Comparison of ENCODE assay signal across 8 cellular contexts in genomic region chr3:12484198-12484982, GRCh38. TPM values are rescaled to one million over a fixed set of nuclear protein-coding genes. Genes with fewer than 3 reads are reported as not detected.
DNase-seq lines count a peak whose midpoint lies in the region; ATAC-seq and TF ChIP-seq lines count a peak whose summit lies in the region.

TSEN2 (plus strand) TSS chr3:12484480; CDS start chr3:12489801, 5,321 bp downstream.

- H3K36me3 ChIP-seq in mucosa of descending colon (ENCODE audit: low read depth): no peaks in the 10 kb centered on the region

- peak; percentile 89 for ATAC-seq in GM21576 (IDR thresholded peaks at IDR 0.05; ENCODE audit: unreplicated experiment)
- ATAC-seq in mucosa of descending colon: peak; percentile 86

- H3K9me3 ChIP-seq in mucosa of descending colon: no peaks in the 10 kb centered on the region

- peak within 1 kb of the TSS; percentile 33 for H3K4me3 ChIP-seq in mucosa of descending colon

- intact Hi-C loops in mucosa of descending colon (cut with DNase I, micrococcal nuclease): loop anchor here in 1 of 2 donors (5.0 to 10.0 kb wide), 3 partner anchors 60 to 347 kb away; partner anchors contain the start of genes MKRN2OS and PPARG

- DNase-seq in DMS53 (lab: John Stamatoyannopoulos, UW): peak; percentile 88
- DNase-seq in OCI-M1 (lab: John Stamatoyannopoulos, UW): peak; percentile 98
- peak; percentile 93 for DNase-seq in activated T-cell treated with anti-CD3 and anti-CD28 coated beads for 24 hours (ENCODE audit: low read depth)
- DNase-seq in epithelial cell of prostate (ENCODE audit: low read depth, low spot score): peak; percentile 58
- peak; percentile 96 to 97 (median 96) for DNase-seq in mucosa of descending colon
- peak; percentile 90 to 93 for DNase-seq in stimulated activated CD8-positive, alpha-beta memory T cell treated with anti-CD3 and anti-CD28 coated beads, Interleukin-4, amount 100 ng/mL, for 1 hour (ENCODE audit: low read depth in 2 of 2, low spot score in 1 of 2)

- H3K4me3 Mint-ChIP-seq in IgD-negative memory B cell: peak within 1 kb of the TSS; percentile 94 to 98 (median 96)

- peak within 1 kb of the TSS; percentile 80 to 98 (median 91) for H3K27ac Mint-ChIP-seq in IgD-negative memory B cell

- peak; percentile 26 for TF ChIP-seq CTCF in mucosa of descending colon (IDR thresholded peaks at IDR 0.05)

- peaks cover 1% of the 10 kb centered on the region for H3K36me3 Mint-ChIP-seq in IgD-negative memory B cell

- H3K4me1 ChIP-seq in mucosa of descending colon (ENCODE audit: low read depth): peaks cover 24% of the 10 kb centered on the region

- no peaks in the 10 kb centered on the region for H3K27me3 Mint-ChIP-seq in IgD-negative memory B cell

- no peaks in the 10 kb centered on the region for H3K9me3 Mint-ChIP-seq in IgD-negative memory B cell

- peaks cover 7 to 28% (median 19%) of the 10 kb centered on the region in 3 donors for H3K4me1 Mint-ChIP-seq in IgD-negative memory B cell

- H3K27ac ChIP-seq in epithelial cell of prostate: peak within 1 kb of the TSS; percentile 48

RNA-seq across cellular contexts. Expression of gene TSEN2, which starts in this region (rescaled TPM):
- polyA plus RNA-seq in IgD-negative memory B cell: 12.4 TPM
- total RNA-seq in mucosa of descending colon: 10 to 100 TPM; 18.2 to 29.7 (median 28.8) TPM

Comparison
In these comparisons a context has a peak if more than half of its experiments do, and no peak if none do; other contexts are left out.
1. Peak in every context shown above with its lines: DNase-seq, ATAC-seq, H3K4me3 ChIP-seq and H3K27ac ChIP-seq.